ENCODE assay signal across 8 cellular contexts in genomic region chr1:207751463-207751789, GRCh38. TPM values are rescaled to one million over a fixed set of nuclear protein-coding genes. Genes with fewer than 3 reads are reported as not detected.
A peak's percentile ranks its signal among the peaks of the same experiment; 100 is the strongest.
DNase-seq lines count a peak whose midpoint lies in the region; ATAC-seq and TF ChIP-seq lines count a peak whose summit lies in the region.
"Not testable (repeated sequence)": the region's sequence is repeated elsewhere in the genome, so short reads cannot be mapped to it uniquely, and the experiment has no call there.

No MANE protein-coding gene starts in this region.

- peaks cover 56% of the 10 kb centered on the region for H3K4me1 Mint-ChIP-seq in endodermal cell

- H3K36me3 Mint-ChIP-seq in activated naive CD4-positive, alpha-beta T cell treated with anti-CD3 and anti-CD28 coated beads, Interleukin-2, amount 50 U/mL, for 72 hours, result peaks cover 10 to 18% of the 10 kb centered on the region in 2 donors
- not testable (repeated sequence) for H3K36me3 Mint-ChIP-seq in endodermal cell (ENCODE audit: low read depth)

- peaks cover 33% of the 10 kb centered on the region; the same call in 1 of the 2 replicates for H4K20me1 ChIP-seq in OCI-LY7 (ENCODE audit: insufficient read depth, low read length)

- peak overlapping the region; percentile 47 for H3K4ac ChIP-seq in trophoblast cell (ENCODE audit: low read depth, low read length)

- ATAC-seq in HG02759 (IDR thresholded peaks at IDR 0.05; ENCODE audit: unreplicated experiment) (peak; percentile 1), left lobe of liver (peak; percentile 2)
- not testable (repeated sequence) for ATAC-seq in activated naive CD4-positive, alpha-beta T cell treated with anti-CD3 and anti-CD28 coated beads, Interleukin-2, amount 50 U/mL, for 72 hours

- peaks cover 14% of the 10 kb centered on the region for H3K79me1 ChIP-seq in trophoblast cell (ENCODE audit: low read length)

- H2BK120ac ChIP-seq in trophoblast cell (ENCODE audit: insufficient read depth, low read length, poor library complexity), result peak overlapping the region; percentile 54

- H3K79me2 ChIP-seq in OCI-LY7 (ENCODE audit: insufficient read depth, low read depth, low read length) (peaks cover 74% of the 10 kb centered on the region), trophoblast cell (ENCODE audit: control insufficient read depth, insufficient read depth, low read length, poor library complexity) (peaks cover 17% of the 10 kb centered on the region)

- peak overlapping the region; percentile 74 for H2BK5ac ChIP-seq in trophoblast cell (ENCODE audit: low read depth, low read length, poor library complexity)

- not testable (repeated sequence) for H3K18ac ChIP-seq in trophoblast cell (ENCODE audit: low read length)

- H3K9ac ChIP-seq in endodermal cell (ENCODE audit: extremely low read depth, low read length, poor library complexity, severe bottlenecking), result peak overlapping the region; percentile 36
- H3K9ac ChIP-seq in trophoblast cell (ENCODE audit: low read length), result not testable (repeated sequence)

- not testable (repeated sequence) for H3K27me3 Mint-ChIP-seq in endodermal cell (ENCODE audit: insufficient read depth)

- peaks cover 14% of the 10 kb centered on the region; the same call in 1 of the 2 replicates for H3K36me3 ChIP-seq in OCI-LY7 (ENCODE audit: insufficient read depth, low read length)
- not testable (repeated sequence) for H3K36me3 ChIP-seq in endodermal cell (ENCODE audit: control insufficient read depth, insufficient read depth, low read length); trophoblast cell (ENCODE audit: control insufficient read depth in 1 of 2, insufficient read depth in 2 of 2, low read length in 2 of 2); vagina

- H3K4me3 ChIP-seq in GM12875 (ENCODE audit: low read depth, low read length), result peak overlapping the region; percentile 84
- H3K4me3 ChIP-seq in OCI-LY7 (ENCODE audit: low read depth, low read length, poor library complexity, severe bottlenecking), result peak overlapping the region; percentile 98
- peak overlapping the region; percentile 91 for H3K4me3 ChIP-seq in endodermal cell (ENCODE audit: low read length)
- H3K4me3 ChIP-seq in trophoblast cell (ENCODE audit: low read depth, low read length), result not testable (repeated sequence)
- peak overlapping the region; percentile 75 to 89 for H3K4me3 ChIP-seq in vagina

- not testable (repeated sequence) for DNase-seq in OCI-LY7 (ENCODE audit: low spot score); activated naive CD4-positive, alpha-beta T cell treated with anti-CD3 and anti-CD28 coated beads, Interleukin-2, amount 50 U/mL, for 72 hours (ENCODE audit: low spot score in 2 of 2); endodermal cell; left lobe of liver (ENCODE audit: low spot score); trophoblast cell; vagina (ENCODE audit: extremely low spot score in 2 of 2)

- H2AFZ ChIP-seq in OCI-LY7 (ENCODE audit: low read length), result not testable (repeated sequence)
- peak overlapping the region; percentile 3 for H2AFZ ChIP-seq in trophoblast cell (ENCODE audit: insufficient read depth, low read length, poor library complexity)

- not testable (repeated sequence) for H3K9me3 Mint-ChIP-seq in activated naive CD4-positive, alpha-beta T cell treated with anti-CD3 and anti-CD28 coated beads, Interleukin-2, amount 50 U/mL, for 72 hours; endodermal cell

- H3K4me2 ChIP-seq in OCI-LY7 (ENCODE audit: low read length) (peak overlapping the region; percentile 94), trophoblast cell (ENCODE audit: low read length) (peak overlapping the region; percentile 50)

- TSS peak; percentile 92 for BruUV-seq in OCI-LY7 (replicated peaks; lab: Mats Ljungman, UMichigan)

- intact Hi-C loops in OCI-LY7 (cut with micrococcal nuclease; ENCODE audit: unreplicated experiment), result loop anchor here (5.0 kb wide), 1 partner anchor 116 kb away; no protein-coding TSS in a partner anchor
- intact Hi-C loops in vagina (cut with DNase I), result not testable (repeated sequence)

- POLR2A ChIA-PET in OCI-LY7 (lab: Charles Lee), result interaction anchor here (0.8 to 3.5 kb wide), 3 partner anchors 49 to 125 kb away, joined by 3 to 15 read pairs (median 4); no protein-coding TSS in a partner anchor

- H4K12ac ChIP-seq in trophoblast cell (ENCODE audit: low read depth, low read length), result peak overlapping the region; percentile 74

- not testable (repeated sequence) for H3K14ac ChIP-seq in trophoblast cell (ENCODE audit: low read length)

- H3K4me3 Mint-ChIP-seq in endodermal cell, result peak overlapping the region; percentile 99

- peak overlapping the region; percentile 83 for H4K8ac ChIP-seq in trophoblast cell (ENCODE audit: low read depth, low read length)

- peak overlapping the region; percentile 98 for H3K27ac Mint-ChIP-seq in activated naive CD4-positive, alpha-beta T cell treated with anti-CD3 and anti-CD28 coated beads, Interleukin-2, amount 50 U/mL, for 72 hours
- peak overlapping the region; percentile 95 for H3K27ac Mint-ChIP-seq in endodermal cell

- TF ChIP-seq POLR2A in vagina (IDR thresholded peaks at IDR 0.05), result not testable (repeated sequence)

- H3K27ac ChIP-seq in OCI-LY7 (ENCODE audit: low read depth, low read length, poor library complexity, severe bottlenecking), result peak overlapping the region; percentile 100
- H3K27ac ChIP-seq in endodermal cell (ENCODE audit: low read depth, low read length), result peak overlapping the region; percentile 19
- peak overlapping the region; percentile 71 for H3K27ac ChIP-seq in trophoblast cell (ENCODE audit: low read depth, low read length)
- peak overlapping the region; percentile 85 for H3K27ac ChIP-seq in vagina

- not testable (repeated sequence) for H2AK5ac ChIP-seq in trophoblast cell (ENCODE audit: low read length)

- not testable (repeated sequence) for TF ChIP-seq CTCF in GM12875 (IDR thresholded peaks at IDR 0.05; ENCODE audit: borderline replicate concordance, insufficient read depth, low read depth, low read length); OCI-LY7 (conservative IDR thresholded peaks at IDR 0.05; ENCODE audit: low read length); endodermal cell (conservative IDR thresholded peaks at IDR 0.05); vagina (IDR thresholded peaks at IDR 0.05)

- H4K91ac ChIP-seq in trophoblast cell (ENCODE audit: low read depth, low read length), result peak overlapping the region; percentile 84

- not testable (repeated sequence) for H3K27me3 ChIP-seq in endodermal cell (ENCODE audit: control insufficient read depth, insufficient read depth, low read length, poor library complexity, severe bottlenecking); trophoblast cell (ENCODE audit: insufficient read depth, low read length); vagina

- WGBS in endodermal cell (ENCODE audit: insufficient coverage in 1 of 2, insufficient read length in 1 of 2), 2 experiments, result 15 to 38% methylated on average over 3 to 7 of the region's 7 CpGs
- no CpG with 5 or more reads among the region's 7 CpGs for WGBS in trophoblast cell (ENCODE audit: extremely low coverage, insufficient coverage, insufficient read length)

- CTCF ChIA-PET in OCI-LY7 (lab: Charles Lee; ENCODE audit: unreplicated experiment), result not testable (repeated sequence)

- H3K4me1 ChIP-seq in OCI-LY7 (ENCODE audit: insufficient read depth, low read length, poor library complexity, severe bottlenecking), result peaks cover 79% of the 10 kb centered on the region
- not testable (repeated sequence) for H3K4me1 ChIP-seq in endodermal cell (ENCODE audit: control insufficient read depth, insufficient read depth, low read length)
- peaks cover 3 to 14% of the 10 kb centered on the region in 2 experiments for H3K4me1 ChIP-seq in trophoblast cell (ENCODE audit: control insufficient read depth in 1 of 2, insufficient read depth in 2 of 2, low read length in 2 of 2)
- H3K4me1 ChIP-seq in vagina, result peaks cover 44% of the 10 kb centered on the region

- not testable (repeated sequence) for H3K23ac ChIP-seq in trophoblast cell (ENCODE audit: low read length)

- H2BK12ac ChIP-seq in trophoblast cell (ENCODE audit: low read length), result not testable (repeated sequence)

- not testable (repeated sequence) for H3K9me3 ChIP-seq in OCI-LY7 (ENCODE audit: low read length); endodermal cell (ENCODE audit: control insufficient read depth, low read length); trophoblast cell (ENCODE audit: insufficient read depth, low read depth, low read length); vagina

- not testable (repeated sequence) for H3K9me2 ChIP-seq in OCI-LY7 (ENCODE audit: insufficient read depth, low read length)

RNA-seq across cellular contexts. Expression of gene CD46, which starts 0.4 kb away (rescaled TPM):
- total RNA-seq in OCI-LY7 (2014; rRNA removed; shearing (Covaris generic)), result 74.0 and 83.8 TPM in 2 replicates
- total RNA-seq in OCI-LY7 (2022), result 83.2 and 132 TPM in 2 replicates
- 10 to 100 TPM; 77.5 to 92.0 TPM for total RNA-seq in activated naive CD4-positive, alpha-beta T cell treated with anti-CD3 and anti-CD28 coated beads, Interleukin-2, amount 50 U/mL, for 72 hours
- 100 to 1,000 TPM; 132 to 135 TPM for total RNA-seq in endodermal cell
- 141 TPM for polyA plus RNA-seq in endodermal cell (2013, experiment 1 of 2)
- polyA plus RNA-seq in endodermal cell (2013, experiment 2 of 2), result 121 TPM
- total RNA-seq in left lobe of liver, result 96.2 TPM
- polyA plus RNA-seq in trophoblast cell (2013), result 93.3 and 100 TPM in 2 replicates
- 143 TPM for total RNA-seq in vagina

Comparison
In these comparisons a context has a peak if more than half of its experiments do, and no peak if none do; other contexts are left out.
1. H3K27ac ChIP-seq: peak in every context shown above with its lines; median percentile 100 in OCI-LY7; 85 in vagina; 71 in trophoblast cell; 19 in endodermal cell.